1 cellular context compared by ENCODE assay signal in the genomic region with DNA sequence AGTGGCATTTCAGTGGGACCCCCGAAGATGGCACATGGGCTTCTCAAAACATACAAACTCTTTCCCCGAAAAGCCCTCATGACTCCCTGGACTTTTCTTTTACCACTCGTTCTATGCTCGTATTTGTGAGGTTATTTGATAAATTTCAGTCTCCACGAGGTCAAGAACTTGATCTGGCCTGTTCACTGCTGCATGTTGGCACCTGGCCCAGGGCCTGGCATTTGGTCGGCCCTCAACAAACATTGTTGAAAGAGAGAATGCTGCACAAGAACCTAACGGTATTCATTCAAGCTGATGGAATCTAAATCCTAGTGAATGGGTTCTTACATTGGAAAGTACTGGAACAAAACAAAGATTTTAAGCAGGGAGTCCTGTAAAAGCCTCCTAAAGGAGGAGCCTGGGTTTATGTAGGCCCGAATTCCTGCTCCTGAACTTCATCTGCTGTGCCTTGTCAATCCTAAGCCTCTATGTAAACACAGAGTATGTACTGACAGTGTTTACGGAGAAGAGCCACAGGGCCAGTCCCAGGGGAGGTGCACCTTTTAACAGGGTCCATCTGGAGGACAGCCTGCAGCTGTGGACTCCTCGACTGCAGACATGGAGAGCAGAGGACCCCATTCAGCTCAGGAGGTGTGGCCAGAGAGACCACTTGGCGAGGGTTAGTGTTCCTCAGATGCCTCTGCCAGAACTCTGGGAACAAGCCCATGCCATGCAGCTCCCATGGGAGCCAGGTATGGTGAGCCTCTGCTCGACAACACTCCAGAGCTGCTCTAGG.
TF ChIP-seq lines count a peak whose summit lies in the region.

No MANE protein-coding gene starts in this region.

TF ChIP-seq in HepG2, 621 proteins besides CTCF, POLR2A, EP300 and RAD21 (continued from another document and continues in another):
- no peak for TF ChIP-seq CSRNP2 (CRISPR knock-in tag; conservative IDR thresholded peaks at IDR 0.05; ENCODE audit: low read depth)
- TF ChIP-seq MBD4 (IDR thresholded peaks at IDR 0.05; ENCODE audit: borderline replicate concordance, low read length) = no peak
- TF ChIP-seq NFE2L1 (CRISPR knock-in tag; IDR thresholded peaks at IDR 0.05; ENCODE audit: borderline replicate concordance) = no peak
- TF ChIP-seq SOX5 (CRISPR knock-in tag; IDR thresholded peaks at IDR 0.05; ENCODE audit: borderline replicate concordance) = peak; percentile 72; the same call in 1 of the 2 replicates
- TF ChIP-seq KLF13 (CRISPR knock-in tag; IDR thresholded peaks at IDR 0.05) = no peak
- no peak for TF ChIP-seq POLR2G (IDR thresholded peaks at IDR 0.05; ENCODE audit: low read depth, low read length)
- peak; percentile 53; the same call in 1 of the 2 replicates for TF ChIP-seq GFI1 (CRISPR knock-in tag; IDR thresholded peaks at IDR 0.05; ENCODE audit: borderline replicate concordance)
- peak; percentile 76 for TF ChIP-seq ZFY (CRISPR knock-in tag; IDR thresholded peaks at IDR 0.05)
- no peak for TF ChIP-seq ADNP (CRISPR knock-in tag; IDR thresholded peaks at IDR 0.05)
- TF ChIP-seq ZSCAN20 (CRISPR knock-in tag; IDR thresholded peaks at IDR 0.05; ENCODE audit: borderline replicate concordance) = no peak
- no peak for TF ChIP-seq NFE2 (CRISPR knock-in tag; IDR thresholded peaks at IDR 0.05)
- TF ChIP-seq ZBTB26 (CRISPR knock-in tag; IDR thresholded peaks at IDR 0.05; ENCODE audit: borderline replicate concordance) = no peak
- peak; percentile 73 for TF ChIP-seq ASH2L (IDR thresholded peaks at IDR 0.05; ENCODE audit: insufficient read length, low read depth, low read length)
- TF ChIP-seq RNF2 (conservative IDR thresholded peaks at IDR 0.05; ENCODE audit: low read depth) = no peak
- TF ChIP-seq ZNF660 (CRISPR knock-in tag; IDR thresholded peaks at IDR 0.05; ENCODE audit: borderline replicate concordance, low read depth) = no peak
- TF ChIP-seq TEAD2 (CRISPR knock-in tag; IDR thresholded peaks at IDR 0.05) = no peak
- TF ChIP-seq, protein P1, sequence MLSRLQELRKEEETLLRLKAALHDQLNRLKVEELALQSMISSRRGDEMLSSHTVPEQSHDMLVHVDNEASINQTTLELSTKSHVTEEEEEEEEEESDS (CRISPR knock-in tag; IDR thresholded peaks at IDR 0.05; ENCODE audit: borderline replicate concordance) = no peak
- TF ChIP-seq ZMYM4 (CRISPR knock-in tag; IDR thresholded peaks at IDR 0.05) = peak; percentile 69
- no peak; the same call in 1 of the 2 replicates for TF ChIP-seq ZSCAN22 (CRISPR knock-in tag; IDR thresholded peaks at IDR 0.05)
- TF ChIP-seq TBP (CRISPR knock-in tag; IDR thresholded peaks at IDR 0.05) = no peak
- peak; percentile 51; the same call in 1 of the 2 replicates for TF ChIP-seq ZFP91 (CRISPR knock-in tag; IDR thresholded peaks at IDR 0.05; ENCODE audit: borderline replicate concordance)
- TF ChIP-seq ZFP62 (CRISPR knock-in tag; IDR thresholded peaks at IDR 0.05) = no peak
- no peak for TF ChIP-seq ZNF326 (CRISPR knock-in tag; IDR thresholded peaks at IDR 0.05; ENCODE audit: borderline replicate concordance)
- TF ChIP-seq SP1 (IDR thresholded peaks at IDR 0.05) = no peak
- 0 out of 2 replicates have a peak, but pooled peaks have one; percentile 9 for TF ChIP-seq SP1 (CRISPR knock-in tag; IDR thresholded peaks at IDR 0.05)
- TF ChIP-seq IKZF4 (CRISPR knock-in tag; IDR thresholded peaks at IDR 0.05; ENCODE audit: borderline replicate concordance, low read depth, not compliant biosample characterization) = no peak
- TF ChIP-seq, protein P2, sequence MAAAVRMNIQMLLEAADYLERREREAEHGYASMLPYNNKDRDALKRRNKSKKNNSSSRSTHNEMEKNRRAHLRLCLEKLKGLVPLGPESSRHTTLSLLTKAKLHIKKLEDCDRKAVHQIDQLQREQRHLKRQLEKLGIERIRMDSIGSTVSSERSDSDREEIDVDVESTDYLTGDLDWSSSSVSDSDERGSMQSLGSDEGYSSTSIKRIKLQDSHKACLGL (CRISPR knock-in tag; IDR thresholded peaks at IDR 0.05) = 0 out of 2 replicates have a peak, but pooled peaks have one; percentile 36
- TF ChIP-seq, protein P3, sequence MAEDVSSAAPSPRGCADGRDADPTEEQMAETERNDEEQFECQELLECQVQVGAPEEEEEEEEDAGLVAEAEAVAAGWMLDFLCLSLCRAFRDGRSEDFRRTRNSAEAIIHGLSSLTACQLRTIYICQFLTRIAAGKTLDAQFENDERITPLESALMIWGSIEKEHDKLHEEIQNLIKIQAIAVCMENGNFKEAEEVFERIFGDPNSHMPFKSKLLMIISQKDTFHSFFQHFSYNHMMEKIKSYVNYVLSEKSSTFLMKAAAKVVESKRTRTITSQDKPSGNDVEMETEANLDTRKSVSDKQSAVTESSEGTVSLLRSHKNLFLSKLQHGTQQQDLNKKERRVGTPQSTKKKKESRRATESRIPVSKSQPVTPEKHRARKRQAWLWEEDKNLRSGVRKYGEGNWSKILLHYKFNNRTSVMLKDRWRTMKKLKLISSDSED (CRISPR knock-in tag; IDR thresholded peaks at IDR 0.05) = no peak
- TF ChIP-seq SATB2 (CRISPR knock-in tag; IDR thresholded peaks at IDR 0.05) = no peak
- no peak for TF ChIP-seq SRSF9 (IDR thresholded peaks at IDR 0.05; ENCODE audit: borderline replicate concordance, insufficient read depth, low read depth, low read length, poor library complexity, severe bottlenecking)
- TF ChIP-seq MLLT10 (CRISPR knock-in tag; IDR thresholded peaks at IDR 0.05) = no peak
- TF ChIP-seq, protein P4, sequence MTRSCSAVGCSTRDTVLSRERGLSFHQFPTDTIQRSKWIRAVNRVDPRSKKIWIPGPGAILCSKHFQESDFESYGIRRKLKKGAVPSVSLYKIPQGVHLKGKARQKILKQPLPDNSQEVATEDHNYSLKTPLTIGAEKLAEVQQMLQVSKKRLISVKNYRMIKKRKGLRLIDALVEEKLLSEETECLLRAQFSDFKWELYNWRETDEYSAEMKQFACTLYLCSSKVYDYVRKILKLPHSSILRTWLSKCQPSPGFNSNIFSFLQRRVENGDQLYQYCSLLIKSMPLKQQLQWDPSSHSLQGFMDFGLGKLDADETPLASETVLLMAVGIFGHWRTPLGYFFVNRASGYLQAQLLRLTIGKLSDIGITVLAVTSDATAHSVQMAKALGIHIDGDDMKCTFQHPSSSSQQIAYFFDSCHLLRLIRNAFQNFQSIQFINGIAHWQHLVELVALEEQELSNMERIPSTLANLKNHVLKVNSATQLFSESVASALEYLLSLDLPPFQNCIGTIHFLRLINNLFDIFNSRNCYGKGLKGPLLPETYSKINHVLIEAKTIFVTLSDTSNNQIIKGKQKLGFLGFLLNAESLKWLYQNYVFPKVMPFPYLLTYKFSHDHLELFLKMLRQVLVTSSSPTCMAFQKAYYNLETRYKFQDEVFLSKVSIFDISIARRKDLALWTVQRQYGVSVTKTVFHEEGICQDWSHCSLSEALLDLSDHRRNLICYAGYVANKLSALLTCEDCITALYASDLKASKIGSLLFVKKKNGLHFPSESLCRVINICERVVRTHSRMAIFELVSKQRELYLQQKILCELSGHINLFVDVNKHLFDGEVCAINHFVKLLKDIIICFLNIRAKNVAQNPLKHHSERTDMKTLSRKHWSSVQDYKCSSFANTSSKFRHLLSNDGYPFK (CRISPR knock-in tag; IDR thresholded peaks at IDR 0.05; ENCODE audit: borderline replicate concordance) = no peak
- TF ChIP-seq, protein P5, sequence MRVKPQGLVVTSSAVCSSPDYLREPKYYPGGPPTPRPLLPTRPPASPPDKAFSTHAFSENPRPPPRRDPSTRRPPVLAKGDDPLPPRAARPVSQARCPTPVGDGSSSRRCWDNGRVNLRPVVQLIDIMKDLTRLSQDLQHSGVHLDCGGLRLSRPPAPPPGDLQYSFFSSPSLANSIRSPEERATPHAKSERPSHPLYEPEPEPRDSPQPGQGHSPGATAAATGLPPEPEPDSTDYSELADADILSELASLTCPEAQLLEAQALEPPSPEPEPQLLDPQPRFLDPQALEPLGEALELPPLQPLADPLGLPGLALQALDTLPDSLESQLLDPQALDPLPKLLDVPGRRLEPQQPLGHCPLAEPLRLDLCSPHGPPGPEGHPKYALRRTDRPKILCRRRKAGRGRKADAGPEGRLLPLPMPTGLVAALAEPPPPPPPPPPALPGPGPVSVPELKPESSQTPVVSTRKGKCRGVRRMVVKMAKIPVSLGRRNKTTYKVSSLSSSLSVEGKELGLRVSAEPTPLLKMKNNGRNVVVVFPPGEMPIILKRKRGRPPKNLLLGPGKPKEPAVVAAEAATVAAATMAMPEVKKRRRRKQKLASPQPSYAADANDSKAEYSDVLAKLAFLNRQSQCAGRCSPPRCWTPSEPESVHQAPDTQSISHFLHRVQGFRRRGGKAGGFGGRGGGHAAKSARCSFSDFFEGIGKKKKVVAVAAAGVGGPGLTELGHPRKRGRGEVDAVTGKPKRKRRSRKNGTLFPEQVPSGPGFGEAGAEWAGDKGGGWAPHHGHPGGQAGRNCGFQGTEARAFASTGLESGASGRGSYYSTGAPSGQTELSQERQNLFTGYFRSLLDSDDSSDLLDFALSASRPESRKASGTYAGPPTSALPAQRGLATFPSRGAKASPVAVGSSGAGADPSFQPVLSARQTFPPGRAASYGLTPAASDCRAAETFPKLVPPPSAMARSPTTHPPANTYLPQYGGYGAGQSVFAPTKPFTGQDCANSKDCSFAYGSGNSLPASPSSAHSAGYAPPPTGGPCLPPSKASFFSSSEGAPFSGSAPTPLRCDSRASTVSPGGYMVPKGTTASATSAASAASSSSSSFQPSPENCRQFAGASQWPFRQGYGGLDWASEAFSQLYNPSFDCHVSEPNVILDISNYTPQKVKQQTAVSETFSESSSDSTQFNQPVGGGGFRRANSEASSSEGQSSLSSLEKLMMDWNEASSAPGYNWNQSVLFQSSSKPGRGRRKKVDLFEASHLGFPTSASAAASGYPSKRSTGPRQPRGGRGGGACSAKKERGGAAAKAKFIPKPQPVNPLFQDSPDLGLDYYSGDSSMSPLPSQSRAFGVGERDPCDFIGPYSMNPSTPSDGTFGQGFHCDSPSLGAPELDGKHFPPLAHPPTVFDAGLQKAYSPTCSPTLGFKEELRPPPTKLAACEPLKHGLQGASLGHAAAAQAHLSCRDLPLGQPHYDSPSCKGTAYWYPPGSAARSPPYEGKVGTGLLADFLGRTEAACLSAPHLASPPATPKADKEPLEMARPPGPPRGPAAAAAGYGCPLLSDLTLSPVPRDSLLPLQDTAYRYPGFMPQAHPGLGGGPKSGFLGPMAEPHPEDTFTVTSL (CRISPR knock-in tag; IDR thresholded peaks at IDR 0.05; ENCODE audit: borderline replicate concordance) = peak; percentile 53; the same call in 1 of the 2 replicates
